ENCODE assay signal across 8 cellular contexts in genomic region chr3:140972833-140973232, GRCh38. TPM values are rescaled to one million over a fixed set of nuclear protein-coding genes. Genes with fewer than 3 reads are reported as not detected.
A peak's percentile ranks its signal among the peaks of the same experiment; 100 is the strongest.
DNase-seq lines count a peak whose midpoint lies in the region; ATAC-seq and TF ChIP-seq lines count a peak whose summit lies in the region.

No MANE protein-coding gene starts in this region.

- DNase-seq in D341Med (ENCODE audit: low spot score) (peak; percentile 26), adipocyte (ENCODE audit: low read depth) (peak; percentile 56), lung microvascular endothelial cell (ENCODE audit: low read depth in 2 of 2) (peak; percentile 10 to 17), ovary (no peak)
- no peak for DNase-seq in activated T-cell treated with anti-CD3 and anti-CD28 coated beads, Interleukin-2, amount 50 U/mL, for 24 hours

- no peak for TF ChIP-seq POLR2A in ovary (IDR thresholded peaks at IDR 0.05)

- TF ChIP-seq EP300 in ovary (IDR thresholded peaks at IDR 0.05): no peak

- H3K9me3 Mint-ChIP-seq in activated T-cell treated with anti-CD3 and anti-CD28 coated beads, Interleukin-2, amount 50 U/mL, for 24 hours: no peaks in the 10 kb centered on the region

- no peaks in the 10 kb centered on the region for H3K9me3 ChIP-seq in adipocyte (ENCODE audit: control insufficient read depth, low read length)
- H3K9me3 ChIP-seq in ovary: no peaks in the 10 kb centered on the region

- peaks cover 8% of the 10 kb centered on the region for H3K4me1 Mint-ChIP-seq in activated T-cell treated with anti-CD3 and anti-CD28 coated beads, Interleukin-2, amount 50 U/mL, for 24 hours (ENCODE audit: low read depth)

- H3K36me3 Mint-ChIP-seq in activated T-cell treated with anti-CD3 and anti-CD28 coated beads, Interleukin-2, amount 50 U/mL, for 24 hours (ENCODE audit: low read depth): peaks cover 55% of the 10 kb centered on the region

- H3K4me3 ChIP-seq in adipocyte (ENCODE audit: low read length) (no peak overlapping the region), ovary (no peak overlapping the region)

- no peaks in the 10 kb centered on the region for H3K4me1 ChIP-seq in adipocyte (ENCODE audit: control insufficient read depth, insufficient read depth, low read length)
- no peaks in the 10 kb centered on the region for H3K4me1 ChIP-seq in ovary (ENCODE audit: insufficient read depth)

- H3K27ac Mint-ChIP-seq in activated T-cell treated with anti-CD3 and anti-CD28 coated beads, Interleukin-2, amount 50 U/mL, for 24 hours: no peak overlapping the region

- no peaks in the 10 kb centered on the region for H3K27me3 ChIP-seq in adipocyte (replicated peaks; ENCODE audit: control insufficient read depth, insufficient read depth, low read length)
- H3K27me3 ChIP-seq in ovary: no peaks in the 10 kb centered on the region

- no peaks in the 10 kb centered on the region for H3K27me3 Mint-ChIP-seq in activated T-cell treated with anti-CD3 and anti-CD28 coated beads, Interleukin-2, amount 50 U/mL, for 24 hours

- ATAC-seq in HG02885 (IDR thresholded peaks at IDR 0.05; ENCODE audit: poor library complexity, unreplicated experiment): peak; percentile 59
- ATAC-seq in HG03378 (IDR thresholded peaks at IDR 0.05; ENCODE audit: unreplicated experiment): no peak
- no peak for ATAC-seq in GM19463 (IDR thresholded peaks at IDR 0.05; ENCODE audit: unreplicated experiment)

- H3K4me3 Mint-ChIP-seq in activated T-cell treated with anti-CD3 and anti-CD28 coated beads, Interleukin-2, amount 50 U/mL, for 24 hours: no peak overlapping the region

- TF ChIP-seq CTCF in ovary (IDR thresholded peaks at IDR 0.05): no peak

- H3K36me3 ChIP-seq in adipocyte (ENCODE audit: control insufficient read depth, insufficient read depth, low read length, severe bottlenecking) (peaks cover 56% of the 10 kb centered on the region), ovary (no peaks in the 10 kb centered on the region)

- no peak overlapping the region for H3K9ac ChIP-seq in adipocyte (ENCODE audit: low read length)

- intact Hi-C loops in ovary (cut with DNase I): no loop called here

- no peak overlapping the region for H3K27ac ChIP-seq in ovary

RNA-seq across cellular contexts. Expression of gene SLC25A36, which starts 31.2 kb away (rescaled TPM):
- 22.2 and 29.8 TPM in 2 replicates for total RNA-seq in lung microvascular endothelial cell
- total RNA-seq in ovary: 10 to 100 TPM; 73.4 to 99.3 (median 76.6) TPM
- 10 to 100 TPM; 34.7 to 45.4 TPM for polyA plus RNA-seq in ovary

Comparison
In these comparisons a context has a peak if more than half of its experiments do, and no peak if none do; other contexts are left out.
1. DNase-seq: peak in D341Med (single experiment), adipocyte (single experiment) and lung microvascular endothelial cell (2 of 2); none in activated T-cell treated with anti-CD3 and anti-CD28 coated beads, Interleukin-2, amount 50 U/mL, for 24 hours (single experiment) and ovary (0 of 5).